ENCODE assay signal across 27 cellular contexts in genomic region chr10:70728328-70728727, GRCh38. TPM values are rescaled to one million over a fixed set of nuclear protein-coding genes. Genes with fewer than 3 reads are reported as not detected.
"Had no signal": no experiment of that assay in that cellular context is flagged by ENCODE, and none has a peak within 500 bp of the region (broad histone marks: within the 10 kb centered on the region; RNA-seq: fewer than 3 reads in every experiment).

No MANE protein-coding gene starts in this region.

- ATAC-seq: lower lobe of right lung; naive thymus-derived CD8-positive, alpha-beta T cell; pancreas; stimulated activated effector memory CD8-positive, alpha-beta T cell treated with anti-CD3 and anti-CD28 coated beads, Interleukin-12 subunit alpha, Interleukin-12 subunit beta, amount 100 ng/mL, for 72 hours; upper lobe of right lung had no signal

- DNase-seq: head of caudate nucleus; hypothalamus; immature natural killer cell; kidney; lower lobe of right lung; mammary epithelial cell; mesenchymal stem cell; naive thymus-derived CD8-positive, alpha-beta T cell; pancreas; posterior cingulate gyrus; retina; sigmoid colon; small intestine; spleen; stimulated activated CD4-positive, alpha-beta T cell treated with anti-CD3 and anti-CD28 coated beads, Interleukin-4, amount 100 ng/mL, for 24 hours; stimulated activated naive CD4-positive, alpha-beta T cell; tibial artery; trophoblast cell; upper lobe of right lung had no signal

RNA-seq across cellular contexts. Expression of gene ADAMTS14, which starts 56.0 kb away (rescaled TPM):
- total RNA-seq: naive thymus-derived CD8-positive, alpha-beta T cell; subcutaneous adipose tissue had no signal

RNA-seq across cellular contexts. Expression of gene TBATA, which starts 56.8 kb away (rescaled TPM):
- total RNA-seq: kidney; liver; lower lobe of right lung; mammary epithelial cell; mucosa of gallbladder; naive thymus-derived CD8-positive, alpha-beta T cell; neural crest cell; omental fat pad; pancreas; right cardiac atrium; sigmoid colon; thoracic aorta; upper lobe of right lung had no signal
